In genomic region chr22:47333625-47334024, GRCh38 we compare ENCODE assay signal across 12 cellular contexts.
DNase-seq lines count a peak whose midpoint lies in the region; ATAC-seq and TF ChIP-seq lines count a peak whose summit lies in the region.
"Had no signal": no experiment of that assay in that cellular context is flagged by ENCODE, and none has a peak within 500 bp of the region (broad histone marks: within the 10 kb centered on the region; RNA-seq: fewer than 3 reads in every experiment).

No MANE protein-coding gene starts in this region.

- no peak overlapping the region for H3K4me3 ChIP-seq in fibroblast of the aortic adventitia (ENCODE audit: low read depth, low read length)

- POLR2A ChIA-PET in HEK293T (lab: Yijun Ruan, JAX), result no interaction called here

- ATAC-seq in GM21717 (IDR thresholded peaks at IDR 0.05; ENCODE audit: unreplicated experiment), result no peak
- ATAC-seq in HG03439 (IDR thresholded peaks at IDR 0.05; ENCODE audit: unreplicated experiment), result no peak

- CTCF ChIA-PET in HEK293T (lab: Yijun Ruan, JAX), result no interaction called here

- DNase-seq in COLO668 (lab: John Stamatoyannopoulos, UW; ENCODE audit: unreplicated experiment) (peak; percentile 68), LoVo (ENCODE audit: low spot score) (peak; percentile 72), RKO (ENCODE audit: low spot score) (peak; percentile 12), fibroblast of the aortic adventitia (ENCODE audit: low read depth) (peak; percentile 72), HEK293T (ENCODE audit: extremely low spot score) (no peak)
- DNase-seq in activated CD4-positive, alpha-beta T cell treated with anti-CD3 and anti-CD28 coated beads, Interleukin-2, amount 50 U/mL, for 4 hours, result no peak
- DNase-seq: CD4-positive, CD25-positive, alpha-beta regulatory T cell; endodermal cell; NCI-H82; retina had no signal

- no peak for TF ChIP-seq CTCF in fibroblast of the aortic adventitia (IDR thresholded peaks at IDR 0.05; ENCODE audit: insufficient read depth, low read length)

TF ChIP-seq in HEK293T, 16 proteins besides CTCF, POLR2A, EP300 and RAD21:
- TF ChIP-seq FOXK2 (IDR thresholded peaks at IDR 0.05) (no peak), PKNOX1 (IDR thresholded peaks at IDR 0.05) (no peak), L3MBTL2 (conservative IDR thresholded peaks at IDR 0.05) (no peak)
TF ChIP-seq in HEK293T: peak in this region for 0.

Comparison
In these comparisons a context has a peak if more than half of its experiments do, and no peak if none do; other contexts are left out.
1. DNase-seq: peak in COLO668 (single experiment), LoVo (single experiment), RKO (single experiment) and fibroblast of the aortic adventitia (single experiment); none in activated CD4-positive, alpha-beta T cell treated with anti-CD3 and anti-CD28 coated beads, Interleukin-2, amount 50 U/mL, for 4 hours (0 of 2) and HEK293T (single experiment).